In the genomic region with DNA sequence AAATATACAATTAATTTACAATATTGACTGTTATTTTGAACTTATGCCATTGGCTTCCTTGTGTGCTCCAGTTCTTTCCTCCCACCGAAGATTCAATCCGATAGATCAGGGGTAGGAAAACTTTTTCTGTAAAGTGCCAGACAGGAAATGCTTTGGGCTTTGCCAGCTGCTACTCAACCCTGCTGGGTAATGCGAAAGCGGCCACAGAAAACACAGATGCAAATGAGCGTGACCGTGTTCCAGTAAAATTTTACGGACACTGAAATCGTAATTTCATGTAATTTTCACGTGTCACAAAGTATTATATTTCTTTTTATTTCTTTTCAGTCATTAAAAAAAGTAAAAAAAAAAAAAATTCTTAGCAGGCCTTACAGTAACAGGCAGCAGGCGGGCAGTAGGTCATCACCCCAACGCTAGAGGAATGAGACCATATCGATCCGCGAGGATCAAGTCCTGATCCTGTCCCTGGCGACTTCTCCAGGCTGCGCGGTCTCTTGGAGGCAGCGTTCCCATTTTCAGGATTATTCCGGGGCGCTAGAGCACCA, we compare ENCODE assay signal across 8 cellular contexts. TPM values are rescaled to one million over a fixed set of nuclear protein-coding genes. Genes with fewer than 3 reads are reported as not detected.
DNase-seq lines count a peak whose midpoint lies in the region; ATAC-seq, FAIRE-seq and TF ChIP-seq lines count a peak whose summit lies in the region.

No MANE protein-coding gene starts in this region.

- CTCF ChIA-PET in CD8-positive, alpha-beta T cell (lab: Charles Lee), result interaction anchor here (0.7 to 3.0 kb wide), 13 partner anchors 10 to 313 kb away, joined by 3 to 11 read pairs (median 4); partner anchors contain the start of gene CARNMT1
- CTCF ChIA-PET in T-cell (lab: Charles Lee), result interaction anchor here (0.7 to 2.6 kb wide), 11 partner anchors 11 to 221 kb away, joined by 3 to 10 read pairs (median 5); partner anchors contain the start of genes C9orf40 (in 1 of the 2) and CARNMT1 (in 1 of the 2)
- CTCF ChIA-PET in mammary epithelial cell (lab: Charles Lee; ENCODE audit: low non-redundant PET), result no interaction called here

- H3K79me2 ChIP-seq in mammary epithelial cell (ENCODE audit: insufficient read depth, low read length), result peaks cover 68% of the 10 kb centered on the region

- ATAC-seq in CD8-positive, alpha-beta T cell, result no peak
- ATAC-seq in GM19351 (IDR thresholded peaks at IDR 0.05; ENCODE audit: unreplicated experiment) (peak; percentile 24), HG03521 (IDR thresholded peaks at IDR 0.05; ENCODE audit: unreplicated experiment) (peak; percentile 14), T-cell (replicated peaks in 1 of 4) (no peak)

- H3K4me1 ChIP-seq in CD8-positive, alpha-beta T cell (ENCODE audit: insufficient read depth, low read length), result peaks cover 48% of the 10 kb centered on the region
- peaks cover 33% of the 10 kb centered on the region for H3K4me1 ChIP-seq in mammary epithelial cell (ENCODE audit: insufficient read depth, low read length)

- H3K27ac ChIP-seq in CD8-positive, alpha-beta T cell (ENCODE audit: low read depth, low read length), result peak overlapping the region; percentile 95
- peak overlapping the region; percentile 92 for H3K27ac ChIP-seq in mammary epithelial cell (ENCODE audit: insufficient read depth, low read depth, low read length)

- TSS peak; percentile 70 for BruUV-seq in mammary epithelial cell (replicated peaks; lab: Mats Ljungman, UMichigan)

- H3K9me3 ChIP-seq in CD8-positive, alpha-beta T cell (ENCODE audit: low read length), result no peaks in the 10 kb centered on the region
- no peaks in the 10 kb centered on the region for H3K9me3 ChIP-seq in mammary epithelial cell (replicated peaks; ENCODE audit: insufficient read depth, low read length)

- H3K4me3 ChIP-seq in CD8-positive, alpha-beta T cell (ENCODE audit: low read depth, low read length), result peak overlapping the region; percentile 98
- peak overlapping the region; percentile 95 to 96 (median 96) for H3K4me3 ChIP-seq in mammary epithelial cell (replicated peaks in 1 of 3; ENCODE audit: insufficient read depth in 1 of 3, low read depth in 2 of 3, low read length in 3 of 3)

- peak overlapping the region; percentile 95 for H2AFZ ChIP-seq in mammary epithelial cell (ENCODE audit: low read depth, low read length)

- in situ Hi-C loops in mammary epithelial cell (cut with MboI; ENCODE audit: low sequenced_read_pairs in 2 of 2), result no loop called here

- H3K36me3 ChIP-seq in CD8-positive, alpha-beta T cell (ENCODE audit: insufficient read depth, low read length), result peaks cover 6% of the 10 kb centered on the region
- H3K36me3 ChIP-seq in mammary epithelial cell (ENCODE audit: insufficient read depth, low read length), result no peaks in the 10 kb centered on the region

- no peaks in the 10 kb centered on the region for H3K27me3 Mint-ChIP-seq in CD8-positive, alpha-beta T cell (ENCODE audit: low read depth)
- H3K27me3 Mint-ChIP-seq in T-cell, result no peaks in the 10 kb centered on the region

- WGBS in mammary epithelial cell (ENCODE audit: low coverage, missing lambda C conversion rate), result under 1% methylated on average over 19 of the region's 20 CpGs

- peak overlapping the region; percentile 97 for H3K27ac Mint-ChIP-seq in CD8-positive, alpha-beta T cell
- peak overlapping the region; percentile 95 for H3K27ac Mint-ChIP-seq in T-cell

- H3K9me3 Mint-ChIP-seq in CD8-positive, alpha-beta T cell, result no peaks in the 10 kb centered on the region
- no peaks in the 10 kb centered on the region for H3K9me3 Mint-ChIP-seq in T-cell

- H3K36me3 Mint-ChIP-seq in CD8-positive, alpha-beta T cell, result peaks cover 27% of the 10 kb centered on the region
- H3K36me3 Mint-ChIP-seq in T-cell, result peaks cover 7% of the 10 kb centered on the region

- intact Hi-C loops in CD8-positive, alpha-beta T cell (cut with DNase I, micrococcal nuclease), result loop anchor here (5.0 to 10.0 kb wide), 5 partner anchors 65 to 1955 kb away; partner anchors contain the start of genes ANXA1 (in 1 of the 2), PCSK5 (in 1 of the 2) and RFK (in 1 of the 2)
- intact Hi-C loops in mammary epithelial cell (cut with micrococcal nuclease), result loop anchor here (10.0 kb wide), 1 partner anchor 807 kb away; the partner anchor contains the start of gene PCSK5

- no peaks in the 10 kb centered on the region for H3K27me3 ChIP-seq in CD8-positive, alpha-beta T cell (ENCODE audit: insufficient read depth, low read length)
- no peaks in the 10 kb centered on the region for H3K27me3 ChIP-seq in mammary epithelial cell (ENCODE audit: insufficient read depth, low read length)

- POLR2A ChIA-PET in CD8-positive, alpha-beta T cell (lab: Charles Lee), result interaction anchor here (0.8 to 4.8 kb wide), 19 partner anchors 9 to 1307 kb away, joined by 3 to 69 read pairs (median 6); partner anchors contain the start of genes C9orf40, CARNMT1, PCSK5 and RFK
- POLR2A ChIA-PET in T-cell (lab: Charles Lee), result interaction anchor here (0.6 to 4.9 kb wide), 9 partner anchors 33 to 1307 kb away, joined by 3 to 34 read pairs (median 4); partner anchors contain the start of genes CARNMT1 (in 1 of the 2) and RFK (in 1 of the 2)

- peak in 4 of 7 experiments; percentile 35 to 55 (median 50) for DNase-seq in CD8-positive, alpha-beta T cell
- peak in 28 of 34 experiments; percentile 13 to 51 (median 28) for DNase-seq in T-cell
- DNase-seq in mammary epithelial cell, result peak; percentile 53
- peak; percentile 65 for DNase-seq in left kidney (ENCODE audit: low read depth, low spot score)
- peak; percentile 56 for DNase-seq in stimulated activated CD8-positive, alpha-beta memory T cell treated with anti-CD3 and anti-CD28 coated beads, Interleukin-4, amount 100 ng/mL, for 48 hours
- DNase-seq in D721Med (ENCODE audit: insufficient read length, low spot score), result no peak

- peak overlapping the region; percentile 60 for H3K4me2 ChIP-seq in mammary epithelial cell (ENCODE audit: insufficient read depth, low read depth, low read length)

- no peaks in the 10 kb centered on the region for H4K20me1 ChIP-seq in mammary epithelial cell (ENCODE audit: insufficient read depth, low read length)

- no peak for FAIRE-seq in D721Med (lab: Jason Lieb, UNC)

- H3K9ac ChIP-seq in mammary epithelial cell (ENCODE audit: insufficient read depth, low read length), result peak overlapping the region; percentile 94

- TF ChIP-seq CTCF in CD8-positive, alpha-beta T cell (IDR thresholded peaks at IDR 0.05), result no peak
- TF ChIP-seq CTCF in mammary epithelial cell (conservative IDR thresholded peaks at IDR 0.05 in 1 of 2, IDR thresholded peaks at IDR 0.05 in 1 of 2; ENCODE audit: extremely low read depth in 1 of 2, insufficient read depth in 1 of 2, low read depth in 1 of 2, low read length in 2 of 2), result no peak
- TF ChIP-seq CTCF in D721Med (IDR thresholded peaks at IDR 0.05; ENCODE audit: insufficient read depth, missing control alignments), result no peak

- peak overlapping the region; percentile 98 for H3K4me3 Mint-ChIP-seq in CD8-positive, alpha-beta T cell
- peak overlapping the region; percentile 95 to 96 (median 96) for H3K4me3 Mint-ChIP-seq in T-cell

- dilution Hi-C loops in mammary epithelial cell (cut with HindIII; ENCODE audit: low sequenced_read_pairs), result no loop called here

- peaks cover 72% of the 10 kb centered on the region for H3K4me1 Mint-ChIP-seq in CD8-positive, alpha-beta T cell (ENCODE audit: low read depth)
- peaks cover 71 to 80% (median 77%) of the 10 kb centered on the region in 3 donors for H3K4me1 Mint-ChIP-seq in T-cell

RNA-seq across cellular contexts. Expression of gene NMRK1, which starts 0.6 kb away (rescaled TPM):
- 10 to 100 TPM; 35.8 to 37.2 TPM for total RNA-seq in CD8-positive, alpha-beta T cell
- total RNA-seq in T-cell (10 to 100 TPM; 61.9 to 91.0 (median 72.6) TPM), mammary epithelial cell (10 to 100 TPM; 13.7 to 24.3 TPM)
- 18.0 TPM for polyA plus RNA-seq in mammary epithelial cell
- 2.6 TPM for polyA minus RNA-seq in mammary epithelial cell

RNA-seq across cellular contexts. Expression of gene OSTF1, which starts 1.0 kb away (rescaled TPM):
- 10 to 100 TPM; 29.1 to 30.3 TPM for total RNA-seq in CD8-positive, alpha-beta T cell
- total RNA-seq in T-cell (10 to 100 TPM; 46.6 to 73.9 (median 58.3) TPM), mammary epithelial cell (10 to 100 TPM; 31.8 to 53.1 TPM)
- polyA plus RNA-seq in mammary epithelial cell, result 40.1 TPM
- 43.9 TPM for polyA minus RNA-seq in mammary epithelial cell

RNA-seq across cellular contexts. Expression of gene CARNMT1, which starts 59.3 kb away (rescaled TPM):
- 10 to 100 TPM; 23.5 to 26.8 TPM for total RNA-seq in CD8-positive, alpha-beta T cell
- 10 to 100 TPM; 22.4 to 26.4 (median 25.4) TPM for total RNA-seq in T-cell
- total RNA-seq in mammary epithelial cell, result 10 to 100 TPM; 21.7 to 22.8 TPM
- 8.0 TPM for polyA plus RNA-seq in mammary epithelial cell
- polyA minus RNA-seq in mammary epithelial cell, result 8.3 TPM

Comparison
In these comparisons a context has a peak if more than half of its experiments do, and no peak if none do; other contexts are left out.
1. ATAC-seq: peak in GM19351 (single experiment) and HG03521 (single experiment); none in CD8-positive, alpha-beta T cell (single experiment) and T-cell (0 of 4).